In the genomic region with DNA sequence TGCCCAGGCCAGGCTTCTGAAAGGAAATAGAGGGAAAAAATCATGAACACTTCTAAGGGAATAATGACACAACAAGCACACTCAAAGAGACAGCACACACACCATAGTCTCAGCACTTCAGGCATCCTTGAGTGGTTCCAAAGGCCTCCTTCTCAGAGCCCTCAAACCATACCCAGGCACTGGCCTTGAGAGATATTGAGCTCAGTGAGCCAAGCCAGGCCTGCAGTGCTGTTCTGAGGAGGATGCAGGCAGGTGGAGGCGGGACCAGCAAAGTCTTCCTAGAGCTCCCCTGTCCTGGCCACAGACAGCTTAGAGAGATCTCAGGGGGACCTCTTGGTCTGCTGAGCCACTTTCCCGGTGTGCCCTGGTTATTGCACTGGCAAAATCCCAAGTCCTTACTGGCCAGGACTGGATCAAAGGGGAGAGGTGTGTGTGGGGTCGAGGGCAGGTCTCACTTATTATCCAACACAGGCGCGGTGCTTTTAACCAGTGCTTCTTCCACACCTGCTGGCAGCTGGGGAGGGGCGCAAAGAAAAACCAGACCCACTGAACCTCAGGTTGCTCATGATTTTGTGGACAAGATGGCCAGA, we compare ENCODE assay signal across 16 cellular contexts.
A peak's percentile ranks its signal among the peaks of the same experiment; 100 is the strongest.
DNase-seq lines count a peak whose midpoint lies in the region; ATAC-seq and TF ChIP-seq lines count a peak whose summit lies in the region.
"Had no signal": no experiment of that assay in that cellular context is flagged by ENCODE, and none has a peak within 500 bp of the region (broad histone marks: within the 10 kb centered on the region; RNA-seq: fewer than 3 reads in every experiment).

No MANE protein-coding gene starts in this region.

- H3K9me3 Mint-ChIP-seq in activated T-cell treated with anti-CD3 and anti-CD28 coated beads, Interleukin-2, amount 50 U/mL, for 72 hours, result no peaks in the 10 kb centered on the region
- H3K9me3 Mint-ChIP-seq in activated naive CD8-positive, alpha-beta T cell treated with anti-CD3 and anti-CD28 coated beads, Interleukin-2, amount 10 ng/mL, durations not matched to agents 7 days and 5 days, result no peaks in the 10 kb centered on the region
- H3K9me3 Mint-ChIP-seq: HFFc6; natural killer cell treated with Interleukin-12 subunit alpha and Interleukin-12 subunit beta and Interleukin-15 and Interleukin-18, amount 100 ng/mL, for 72 hours; WTC11 had no signal

- POLR2A ChIA-PET in activated naive CD8-positive, alpha-beta T cell treated with anti-CD3 and anti-CD28 coated beads, Interleukin-2, amount 10 ng/mL, durations not matched to agents 7 days and 5 days (lab: Charles Lee), result no interaction called here

- no peak for TF ChIP-seq POLR2A in suprapubic skin (IDR thresholded peaks at IDR 0.05)

- H3K9me3 ChIP-seq in lower lobe of right lung (no peaks in the 10 kb centered on the region), suprapubic skin (no peaks in the 10 kb centered on the region)
- H3K9me3 ChIP-seq: tibial nerve had no signal

- H3K4me3 ChIP-seq in lower lobe of right lung (no peak overlapping the region), suprapubic skin (no peak overlapping the region)
- H3K4me3 ChIP-seq: tibial nerve had no signal

- H3K36me3 ChIP-seq in lower lobe of right lung (no peaks in the 10 kb centered on the region), suprapubic skin (no peaks in the 10 kb centered on the region)
- H3K36me3 ChIP-seq: tibial nerve had no signal

- H3K27me3 Mint-ChIP-seq in activated T-cell treated with anti-CD3 and anti-CD28 coated beads, Interleukin-2, amount 50 U/mL, for 72 hours (ENCODE audit: low read depth), result no peaks in the 10 kb centered on the region
- no peaks in the 10 kb centered on the region for H3K27me3 Mint-ChIP-seq in activated naive CD8-positive, alpha-beta T cell treated with anti-CD3 and anti-CD28 coated beads, Interleukin-2, amount 10 ng/mL, durations not matched to agents 7 days and 5 days
- H3K27me3 Mint-ChIP-seq: natural killer cell treated with Interleukin-12 subunit alpha and Interleukin-12 subunit beta and Interleukin-15 and Interleukin-18, amount 100 ng/mL, for 72 hours had no signal

- DNase-seq in activated T-cell treated with anti-CD3 and anti-CD28 coated beads, Interleukin-2, amount 50 U/mL, for 72 hours, result no peak
- DNase-seq in activated T-cell treated with anti-CD3 and anti-CD28 coated beads, Interleukin-2, amount 50 U/mL, for 48 hours, result no peak
- DNase-seq in activated naive CD8-positive, alpha-beta T cell treated with anti-CD3 and anti-CD28 coated beads, Interleukin-2, amount 10 ng/mL, durations not matched to agents 7 days and 5 days, result no peak
- DNase-seq in lower lobe of right lung (no peak), suprapubic skin (ENCODE audit: low spot score in 2 of 2) (peak in 1 of 2 donors; percentile 56), GF-D8 (lab: John Stamatoyannopoulos, UW) (no peak), NCI-H2081 treated with DMSO at 0.1 percent for 48 hours (lab: John Stamatoyannopoulos, UW) (no peak)
- DNase-seq: HFFc6, NCI-H1092, NCI-H446, small intestine had no signal

- peak overlapping the region; percentile 4 to 29 for H3K4me3 Mint-ChIP-seq in activated T-cell treated with anti-CD3 and anti-CD28 coated beads, Interleukin-2, amount 50 U/mL, for 72 hours
- no peak overlapping the region for H3K4me3 Mint-ChIP-seq in activated naive CD8-positive, alpha-beta T cell treated with anti-CD3 and anti-CD28 coated beads, Interleukin-2, amount 10 ng/mL, durations not matched to agents 7 days and 5 days
- H3K4me3 Mint-ChIP-seq: brain; HFFc6; natural killer cell treated with Interleukin-12 subunit alpha and Interleukin-12 subunit beta and Interleukin-15 and Interleukin-18, amount 100 ng/mL, for 72 hours; WTC11 had no signal

- H3K4me1 Mint-ChIP-seq in activated T-cell treated with anti-CD3 and anti-CD28 coated beads, Interleukin-2, amount 50 U/mL, for 72 hours (ENCODE audit: low read depth), result peaks cover 30% of the 10 kb centered on the region
- H3K4me1 Mint-ChIP-seq in activated naive CD8-positive, alpha-beta T cell treated with anti-CD3 and anti-CD28 coated beads, Interleukin-2, amount 10 ng/mL, durations not matched to agents 7 days and 5 days, result peaks cover 15% of the 10 kb centered on the region

- ATAC-seq in activated T-cell treated with anti-CD3 and anti-CD28 coated beads, Interleukin-2, amount 50 U/mL, for 72 hours (replicated peaks in 1 of 2), result peak in 1 of 2 donors; percentile 2
- ATAC-seq in activated naive CD8-positive, alpha-beta T cell treated with anti-CD3 and anti-CD28 coated beads, Interleukin-2, amount 10 ng/mL, durations not matched to agents 7 days and 5 days (ENCODE audit: low read depth), result no peak
- no peak for ATAC-seq in lower lobe of right lung
- no peak for ATAC-seq in GM18858 (IDR thresholded peaks at IDR 0.05; ENCODE audit: unreplicated experiment)
- ATAC-seq: natural killer cell treated with Interleukin-12 subunit alpha and Interleukin-12 subunit beta and Interleukin-15 and Interleukin-18, amount 100 ng/mL, for 72 hours; WTC11 had no signal

- no peaks in the 10 kb centered on the region for H3K36me3 Mint-ChIP-seq in activated T-cell treated with anti-CD3 and anti-CD28 coated beads, Interleukin-2, amount 50 U/mL, for 72 hours (ENCODE audit: insufficient read depth in 2 of 2)
- H3K36me3 Mint-ChIP-seq in activated naive CD8-positive, alpha-beta T cell treated with anti-CD3 and anti-CD28 coated beads, Interleukin-2, amount 10 ng/mL, durations not matched to agents 7 days and 5 days, result no peaks in the 10 kb centered on the region
- H3K36me3 Mint-ChIP-seq: brain; natural killer cell treated with Interleukin-12 subunit alpha and Interleukin-12 subunit beta and Interleukin-15 and Interleukin-18, amount 100 ng/mL, for 72 hours; WTC11 had no signal

- H3K27me3 ChIP-seq in lower lobe of right lung (ENCODE audit: low read depth), result no peaks in the 10 kb centered on the region
- H3K27me3 ChIP-seq in suprapubic skin, result no peaks in the 10 kb centered on the region
- H3K27me3 ChIP-seq: tibial nerve had no signal

- H3K27ac Mint-ChIP-seq in activated T-cell treated with anti-CD3 and anti-CD28 coated beads, Interleukin-2, amount 50 U/mL, for 72 hours, result no peak overlapping the region
- peak overlapping the region; percentile 27 for H3K27ac Mint-ChIP-seq in activated naive CD8-positive, alpha-beta T cell treated with anti-CD3 and anti-CD28 coated beads, Interleukin-2, amount 10 ng/mL, durations not matched to agents 7 days and 5 days
- H3K27ac Mint-ChIP-seq: HFFc6; natural killer cell treated with Interleukin-12 subunit alpha and Interleukin-12 subunit beta and Interleukin-15 and Interleukin-18, amount 100 ng/mL, for 72 hours; WTC11 had no signal

- TF ChIP-seq CTCF in lower lobe of right lung (IDR thresholded peaks at IDR 0.05) (no peak), suprapubic skin (IDR thresholded peaks at IDR 0.05) (no peak)

- WGBS in suprapubic skin, result 87% methylated on average over 6 of the region's 6 CpGs

- peak overlapping the region; percentile 59 for H3K27ac ChIP-seq in lower lobe of right lung
- peak overlapping the region; percentile 2 for H3K27ac ChIP-seq in suprapubic skin

- intact Hi-C loops in lower lobe of right lung (cut with DNase I), result no loop called here

- H3K4me1 ChIP-seq in lower lobe of right lung, result peaks cover 51% of the 10 kb centered on the region
- peaks cover 54% of the 10 kb centered on the region for H3K4me1 ChIP-seq in suprapubic skin

- no peak for TF ChIP-seq EP300 in suprapubic skin (IDR thresholded peaks at IDR 0.05)
